In the genomic region with DNA sequence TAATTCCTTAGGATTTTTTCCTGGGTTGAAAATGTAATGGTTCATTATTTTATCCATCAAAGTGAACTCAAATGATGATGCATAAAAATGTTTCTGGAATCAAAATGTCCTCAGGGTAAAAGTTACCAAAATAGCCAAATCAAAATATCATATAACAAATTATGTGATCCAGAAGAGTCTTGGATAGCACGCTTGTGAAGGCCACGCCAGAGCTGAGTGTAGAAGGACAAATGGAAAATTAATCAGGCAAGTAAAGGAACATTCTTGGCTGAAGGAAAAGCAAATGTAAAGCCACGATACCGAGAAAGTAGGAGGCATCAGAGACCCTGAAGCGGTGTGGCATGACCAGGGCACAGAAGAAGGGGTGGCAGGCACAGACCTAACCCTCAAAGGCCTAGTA, we compare ENCODE assay signal across 24 cellular contexts.
"Had no signal": no experiment of that assay in that cellular context is flagged by ENCODE, and none has a peak within 500 bp of the region (broad histone marks: within the 10 kb centered on the region; RNA-seq: fewer than 3 reads in every experiment).

No MANE protein-coding gene starts in this region.

- H3K79me2 ChIP-seq: hepatocyte had no signal

- H3K4me2 ChIP-seq: hepatocyte had no signal

- H3K9me3 ChIP-seq: ascending aorta, ovary had no signal

- H3K4me3 ChIP-seq: ascending aorta, hepatocyte, ovary, spleen, tibial nerve had no signal

- H3K4me1 ChIP-seq: ascending aorta, spleen, tibial nerve had no signal

- FAIRE-seq: endothelial cell of umbilical vein, TTC549 had no signal

- H3K36me3 ChIP-seq: ascending aorta, brain microvascular endothelial cell, ovary, spleen, tibial nerve had no signal

- H2AFZ ChIP-seq: hepatocyte had no signal

- H3K27ac ChIP-seq: brain microvascular endothelial cell, hepatocyte, ovary, spleen, VCaP had no signal

- H3K27me3 ChIP-seq: ascending aorta, brain microvascular endothelial cell, hepatocyte, ovary, spleen, tibial nerve had no signal

- DNase-seq: activated CD4-positive, alpha-beta T cell treated with anti-CD3 and anti-CD28 coated beads for 4 hours; activated CD4-positive, alpha-beta T cell treated with anti-CD3 and anti-CD28 coated beads, Interleukin-2, amount 50 U/mL, for 4 hours; activated CD8-positive, alpha-beta memory T cell treated with anti-CD3 and anti-CD28 coated beads for 24 hours; activated effector memory CD4-positive, alpha-beta T cell treated with Interleukin-2 at 50 U/mL for 16 hours; activated naive CD4-positive, alpha-beta T cell treated with Interleukin-2 at 50 U/mL for 16 hours; brain microvascular endothelial cell; caudate nucleus; cortex of kidney; foreskin melanocyte; islet precursor cell; naive B cell; nephron progenitor cell; ovary; retina; spleen; stimulated activated CD4-positive, alpha-beta T cell treated with anti-CD3 and anti-CD28 coated beads, Interleukin-2, amount 100 ng/mL, for 48 hours; stimulated activated naive CD4-positive, alpha-beta T cell treated with Interleukin-2 at 50 U/mL for 16 hours; T-helper 1 cell had no signal
